Comparison of ENCODE assay signal across 8 cellular contexts in the genomic region with DNA sequence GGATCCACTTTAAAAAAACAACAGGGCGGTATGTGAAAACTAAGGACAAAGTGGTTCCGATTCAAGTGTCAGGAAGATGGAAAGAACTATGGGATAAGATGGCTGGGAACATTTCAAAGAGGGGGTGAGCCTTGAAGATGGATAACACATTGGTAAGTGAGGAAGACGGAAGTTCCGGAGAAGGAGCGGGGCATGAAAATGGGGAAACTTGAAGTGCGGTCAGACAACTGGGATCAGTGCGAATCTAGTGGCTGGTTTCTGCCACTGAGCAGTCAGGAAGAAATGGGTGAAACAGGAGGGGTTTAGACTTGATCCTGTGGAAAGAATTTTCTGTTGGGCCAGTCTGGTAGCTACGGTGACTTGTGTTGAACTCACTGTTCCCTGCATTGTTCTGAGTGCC. TPM values are rescaled to one million over a fixed set of nuclear protein-coding genes. Genes with fewer than 3 reads are reported as not detected.
DNase-seq lines count a peak whose midpoint lies in the region; ATAC-seq and TF ChIP-seq lines count a peak whose summit lies in the region.

No MANE protein-coding gene starts in this region.

- H3K27ac ChIP-seq in tibial nerve, result no peak overlapping the region

- peaks cover 69% of the 10 kb centered on the region for H3K4me1 Mint-ChIP-seq in activated T-cell treated with anti-CD3 and anti-CD28 coated beads, Interleukin-2, amount 50 U/mL, for 72 hours (ENCODE audit: low read depth)
- peaks cover 61% of the 10 kb centered on the region for H3K4me1 Mint-ChIP-seq in activated naive CD8-positive, alpha-beta T cell (ENCODE audit: low read depth)

- H3K4me3 Mint-ChIP-seq in activated T-cell treated with anti-CD3 and anti-CD28 coated beads, Interleukin-2, amount 50 U/mL, for 72 hours, result peak overlapping the region; percentile 87 to 88
- H3K4me3 Mint-ChIP-seq in activated naive CD8-positive, alpha-beta T cell, result peak overlapping the region; percentile 93

- ATAC-seq in activated T-cell treated with anti-CD3 and anti-CD28 coated beads, Interleukin-2, amount 50 U/mL, for 72 hours (replicated peaks in 1 of 2), result no peak

- peaks cover 0 to 55% (median 20%) of the 10 kb centered on the region in 4 donors for H3K4me1 ChIP-seq in tibial nerve

- DNase-seq in activated T-cell treated with anti-CD3 and anti-CD28 coated beads, Interleukin-2, amount 50 U/mL, for 72 hours, result no peak
- DNase-seq in activated T-cell treated with anti-CD3 and anti-CD28 coated beads for 4 hours, result no peak
- DNase-seq in kidney epithelial cell (ENCODE audit: low read depth), result no peak
- no peak for DNase-seq in tibial nerve (ENCODE audit: low spot score in 2 of 2)
- DNase-seq in D341Med (ENCODE audit: low spot score), result no peak
- DNase-seq in HPDE6-E6E7 (ENCODE audit: extremely low spot score), result no peak
- DNase-seq in DMS 273 (lab: John Stamatoyannopoulos, UW; ENCODE audit: unreplicated experiment), result no peak

- H3K36me3 ChIP-seq in kidney epithelial cell (ENCODE audit: control insufficient read depth, insufficient read depth, low read length), result no peaks in the 10 kb centered on the region
- H3K36me3 ChIP-seq in tibial nerve, result peaks cover 0 to 10% (median 0%) of the 10 kb centered on the region in 3 donors

- H3K9me3 ChIP-seq in tibial nerve, result no peaks in the 10 kb centered on the region

- TF ChIP-seq CTCF in kidney epithelial cell (IDR thresholded peaks at IDR 0.05; ENCODE audit: insufficient read depth, low read length, poor library complexity, severe bottlenecking) (no peak), tibial nerve (IDR thresholded peaks at IDR 0.05) (no peak)

- no peaks in the 10 kb centered on the region for H3K9me3 Mint-ChIP-seq in activated T-cell treated with anti-CD3 and anti-CD28 coated beads, Interleukin-2, amount 50 U/mL, for 72 hours
- no peaks in the 10 kb centered on the region for H3K9me3 Mint-ChIP-seq in activated naive CD8-positive, alpha-beta T cell (ENCODE audit: low read depth)

- TF ChIP-seq POLR2A in tibial nerve (IDR thresholded peaks at IDR 0.05), result no peak

- no peak for TF ChIP-seq EP300 in tibial nerve (IDR thresholded peaks at IDR 0.05)

- H3K4me3 ChIP-seq in kidney epithelial cell (ENCODE audit: low read depth, low read length) (peak overlapping the region; percentile 89), tibial nerve (peak overlapping the region in 3 of 4 donors; percentile 82 to 95 (median 92))

- H3K27ac Mint-ChIP-seq in activated T-cell treated with anti-CD3 and anti-CD28 coated beads, Interleukin-2, amount 50 U/mL, for 72 hours, result peak overlapping the region; percentile 89
- peak overlapping the region; percentile 83 for H3K27ac Mint-ChIP-seq in activated naive CD8-positive, alpha-beta T cell

- H3K27me3 ChIP-seq in kidney epithelial cell (ENCODE audit: control insufficient read depth, insufficient read depth, low read length) (no peaks in the 10 kb centered on the region), tibial nerve (no peaks in the 10 kb centered on the region)

- H3K36me3 Mint-ChIP-seq in activated T-cell treated with anti-CD3 and anti-CD28 coated beads, Interleukin-2, amount 50 U/mL, for 72 hours (ENCODE audit: insufficient read depth in 2 of 2), result peaks cover 0 to 11% of the 10 kb centered on the region in 2 donors
- H3K36me3 Mint-ChIP-seq in activated naive CD8-positive, alpha-beta T cell, result peaks cover 7% of the 10 kb centered on the region

- 85 to 95% methylated on average over 8 of the region's 8 CpGs for WGBS in tibial nerve, 2 donors

- no peaks in the 10 kb centered on the region for H3K27me3 Mint-ChIP-seq in activated T-cell treated with anti-CD3 and anti-CD28 coated beads, Interleukin-2, amount 50 U/mL, for 72 hours (ENCODE audit: low read depth)
- H3K27me3 Mint-ChIP-seq in activated naive CD8-positive, alpha-beta T cell, result no peaks in the 10 kb centered on the region

RNA-seq across cellular contexts. Expression of a gene that starts 1.2 kb away (rescaled TPM):
- total RNA-seq in activated T-cell treated with anti-CD3 and anti-CD28 coated beads, Interleukin-2, amount 50 U/mL, for 72 hours, result 10 to 100 TPM; 62.9 to 72.5 TPM
- total RNA-seq in kidney epithelial cell, result 53.6 and 54.9 TPM in 2 replicates
- 10 to 100 TPM; 18.1 to 27.2 (median 20.8) TPM for total RNA-seq in tibial nerve

RNA-seq across cellular contexts. Expression of a gene that starts 33.9 kb away (rescaled TPM):
- total RNA-seq in activated T-cell treated with anti-CD3 and anti-CD28 coated beads, Interleukin-2, amount 50 U/mL, for 72 hours, result 10 to 100 TPM; 22.3 to 27.9 TPM
- 18.3 and 22.4 TPM in 2 replicates for total RNA-seq in kidney epithelial cell
- total RNA-seq in tibial nerve, result 10 to 100 TPM; 25.5 to 37.9 (median 28.8) TPM

RNA-seq across cellular contexts. Expression of a gene that starts 34.0 kb away (rescaled TPM):
- not detected for total RNA-seq in activated T-cell treated with anti-CD3 and anti-CD28 coated beads, Interleukin-2, amount 50 U/mL, for 72 hours
- total RNA-seq in kidney epithelial cell (0.14 TPM in 1 of 2 replicates, not detected in the other), tibial nerve (1 to 10 TPM in 1 of 4 donors, under 1 TPM in 2, not detected in 1; 0.21 to 1.5 (median 0.60) TPM)
